In genomic region chr5:14161825-14162556, GRCh38 we compare ENCODE assay signal across 14 cellular contexts. TPM values are rescaled to one million over a fixed set of nuclear protein-coding genes. Genes with fewer than 3 reads are reported as not detected.
A peak's percentile ranks its signal among the peaks of the same experiment; 100 is the strongest.
DNase-seq lines count a peak whose midpoint lies in the region; ATAC-seq and TF ChIP-seq lines count a peak whose summit lies in the region.
"Had no signal": no experiment of that assay in that cellular context is flagged by ENCODE, and none has a peak within 500 bp of the region (broad histone marks: within the 10 kb centered on the region; RNA-seq: fewer than 3 reads in every experiment).

No MANE protein-coding gene starts in this region.

- peaks cover 20% of the 10 kb centered on the region for H3K9me3 Mint-ChIP-seq in osteocyte (ENCODE audit: unreplicated experiment)
- H3K9me3 Mint-ChIP-seq in stimulated activated effector memory CD8-positive, alpha-beta T cell treated with anti-CD3 and anti-CD28 coated beads, Interleukin-12 subunit alpha, Interleukin-12 subunit beta, amount 100 ng/mL, for 72 hours: no peaks in the 10 kb centered on the region

- WGBS in testis, 2 donors: 84 to 91% methylated on average over 7 of the region's 7 CpGs

- DNase-seq in NCI-H1092 treated with DMSO at 0.1 percent for 48 hours (lab: John Stamatoyannopoulos, UW) (peak; percentile 22), NCI-H1092 (lab: John Stamatoyannopoulos, UW) (no peak), NCI-H2029 treated with DMSO at 0.1 percent for 48 hours (lab: John Stamatoyannopoulos, UW) (peak; percentile 41), RWPE2 (ENCODE audit: low spot score) (no peak), osteocyte (ENCODE audit: extremely low spot score, unreplicated experiment) (no peak), GM20000 (ENCODE audit: low spot score) (no peak), testis (no peak)
- no peak for DNase-seq in stimulated activated effector memory CD8-positive, alpha-beta T cell treated with anti-CD3 and anti-CD28 coated beads, Interleukin-12 subunit alpha, Interleukin-12 subunit beta, amount 100 ng/mL, for 72 hours (ENCODE audit: low spot score in 2 of 2)
- DNase-seq: activated naive CD8-positive, alpha-beta T cell treated with anti-CD3 and anti-CD28 coated beads, Interleukin-2, amount 50 U/mL, for 24 hours; NCI-H774; nucleus accumbens; upper lobe of right lung had no signal

- peaks cover 24% of the 10 kb centered on the region for H3K4me1 ChIP-seq in RWPE2 (ENCODE audit: insufficient read depth, poor library complexity, severe bottlenecking)
- no peaks in the 10 kb centered on the region for H3K4me1 ChIP-seq in testis

- intact Hi-C loops in testis (cut with DNase I; ENCODE audit: low total_unique reads): no loop called here

- no peaks in the 10 kb centered on the region for H3K27me3 Mint-ChIP-seq in osteocyte (ENCODE audit: unreplicated experiment)

- H3K27ac ChIP-seq in RWPE2 (ENCODE audit: poor library complexity, severe bottlenecking): peak overlapping the region; percentile 13
- no peak overlapping the region for H3K27ac ChIP-seq in testis
- H3K27ac ChIP-seq: upper lobe of right lung had no signal

- no peak overlapping the region for H3K4me3 Mint-ChIP-seq in osteocyte (ENCODE audit: unreplicated experiment)
- no peak overlapping the region for H3K4me3 Mint-ChIP-seq in stimulated activated effector memory CD8-positive, alpha-beta T cell treated with anti-CD3 and anti-CD28 coated beads, Interleukin-12 subunit alpha, Interleukin-12 subunit beta, amount 100 ng/mL, for 72 hours
- H3K4me3 Mint-ChIP-seq: activated naive CD8-positive, alpha-beta T cell treated with anti-CD3 and anti-CD28 coated beads, Interleukin-2, amount 50 U/mL, for 24 hours had no signal

- H3K36me3 Mint-ChIP-seq in osteocyte (ENCODE audit: unreplicated experiment): peaks cover 9% of the 10 kb centered on the region
- H3K36me3 Mint-ChIP-seq in stimulated activated effector memory CD8-positive, alpha-beta T cell treated with anti-CD3 and anti-CD28 coated beads, Interleukin-12 subunit alpha, Interleukin-12 subunit beta, amount 100 ng/mL, for 72 hours: no peaks in the 10 kb centered on the region

- H3K36me3 ChIP-seq in RWPE2 (ENCODE audit: low read depth) (peaks cover 18% of the 10 kb centered on the region), testis (ENCODE audit: low read depth, missing control alignments) (no peaks in the 10 kb centered on the region)
- H3K36me3 ChIP-seq: esophagus muscularis mucosa, upper lobe of right lung had no signal

- TF ChIP-seq CTCF in RWPE2 (IDR thresholded peaks at IDR 0.05; ENCODE audit: poor library complexity, severe bottlenecking) (no peak), osteocyte (IDR thresholded peaks at IDR 0.05) (no peak), GM20000 (IDR thresholded peaks at IDR 0.05; ENCODE audit: extremely low read depth, missing control alignments) (no peak), testis (IDR thresholded peaks at IDR 0.05) (no peak)

- peaks cover 74% of the 10 kb centered on the region for H3K4me1 Mint-ChIP-seq in osteocyte (ENCODE audit: unreplicated experiment)
- H3K4me1 Mint-ChIP-seq in stimulated activated effector memory CD8-positive, alpha-beta T cell treated with anti-CD3 and anti-CD28 coated beads, Interleukin-12 subunit alpha, Interleukin-12 subunit beta, amount 100 ng/mL, for 72 hours: no peaks in the 10 kb centered on the region
- H3K4me1 Mint-ChIP-seq: activated naive CD8-positive, alpha-beta T cell treated with anti-CD3 and anti-CD28 coated beads, Interleukin-2, amount 50 U/mL, for 24 hours had no signal

- no peak for ATAC-seq in RWPE2 (ENCODE audit: low read depth)
- no peak for ATAC-seq in stimulated activated effector memory CD8-positive, alpha-beta T cell treated with anti-CD3 and anti-CD28 coated beads, Interleukin-12 subunit alpha, Interleukin-12 subunit beta, amount 100 ng/mL, for 72 hours
- ATAC-seq: activated naive CD8-positive, alpha-beta T cell treated with anti-CD3 and anti-CD28 coated beads, Interleukin-2, amount 50 U/mL, for 24 hours; upper lobe of right lung had no signal

- H3K27ac Mint-ChIP-seq in osteocyte (ENCODE audit: unreplicated experiment): peak overlapping the region; percentile 11
- no peak overlapping the region for H3K27ac Mint-ChIP-seq in stimulated activated effector memory CD8-positive, alpha-beta T cell treated with anti-CD3 and anti-CD28 coated beads, Interleukin-12 subunit alpha, Interleukin-12 subunit beta, amount 100 ng/mL, for 72 hours
- H3K27ac Mint-ChIP-seq: activated naive CD8-positive, alpha-beta T cell treated with anti-CD3 and anti-CD28 coated beads, Interleukin-2, amount 50 U/mL, for 24 hours had no signal

- H3K27me3 ChIP-seq in RWPE2 (ENCODE audit: insufficient read depth, poor library complexity, severe bottlenecking): no peaks in the 10 kb centered on the region
- no peaks in the 10 kb centered on the region for H3K27me3 ChIP-seq in testis
- H3K27me3 ChIP-seq: esophagus muscularis mucosa, upper lobe of right lung had no signal

- no peak overlapping the region for H3K4me3 ChIP-seq in RWPE2 (ENCODE audit: severe bottlenecking)
- H3K4me3 ChIP-seq in testis: no peak overlapping the region
- H3K4me3 ChIP-seq: esophagus muscularis mucosa, lung, upper lobe of right lung had no signal

- TF ChIP-seq POLR2A in testis (IDR thresholded peaks at IDR 0.05): no peak

- H3K9me3 ChIP-seq in RWPE2 (ENCODE audit: severe bottlenecking) (peaks cover 5% of the 10 kb centered on the region), testis (no peaks in the 10 kb centered on the region)
- H3K9me3 ChIP-seq: upper lobe of right lung had no signal

RNA-seq across cellular contexts. Expression of gene TRIO, which starts 18.8 kb away (rescaled TPM):
- total RNA-seq in osteocyte (336 and 341 TPM in 2 replicates), testis (100 to 1,000 TPM; 249 to 295 TPM)
- polyA plus RNA-seq in testis (ENCODE audit: insufficient read depth, low read depth, low replicate concordance): 47.2 TPM

Comparison
In these comparisons a context has a peak if more than half of its experiments do, and no peak if none do; other contexts are left out.
1. DNase-seq: peak in NCI-H1092 treated with DMSO at 0.1 percent for 48 hours (single experiment) and NCI-H2029 treated with DMSO at 0.1 percent for 48 hours (single experiment); none in NCI-H1092 (single experiment), RWPE2 (single experiment), osteocyte (single experiment), GM20000 (single experiment), testis (single experiment) and stimulated activated effector memory CD8-positive, alpha-beta T cell treated with anti-CD3 and anti-CD28 coated beads, Interleukin-12 subunit alpha, Interleukin-12 subunit beta, amount 100 ng/mL, for 72 hours (0 of 2).